8 cellular contexts compared by ENCODE assay signal in genomic region chr20:36050436-36051317, GRCh38.
DNase-seq lines count a peak whose midpoint lies in the region; ATAC-seq and TF ChIP-seq lines count a peak whose summit lies in the region.

No MANE protein-coding gene starts in this region.

- H3K4me1 Mint-ChIP-seq in activated B cell treated with CpG ODN at 0.5 μM for 24 hours: peaks cover 54% of the 10 kb centered on the region

- peak overlapping the region; percentile 91 for H3K27ac Mint-ChIP-seq in activated B cell treated with CpG ODN at 0.5 μM for 24 hours

- peaks cover 0 to 15% (median 0%) of the 10 kb centered on the region in 6 donors for H3K36me3 ChIP-seq in spleen

- H3K4me3 ChIP-seq in cardiac fibroblast (replicated peaks in 1 of 2; ENCODE audit: low read depth in 2 of 2, low read length in 2 of 2) (peak overlapping the region; percentile 79 to 80), spleen (peak overlapping the region; percentile 62 to 90 (median 81))

- TF ChIP-seq CTCF in activated B cell treated with CpG ODN at 0.5 μM for 24 hours (IDR thresholded peaks at IDR 0.05) (no peak), cardiac fibroblast (IDR thresholded peaks at IDR 0.05; ENCODE audit: low read depth, low read length) (no peak), spleen (IDR thresholded peaks at IDR 0.05 in 8 of 11, conservative IDR thresholded peaks at IDR 0.05 in 3 of 11) (no peak)

- WGBS in spleen, 5 donors: 0 to 1% (median 0%) methylated on average over 41 to 75 of the region's 75 CpGs

- POLR2A ChIA-PET in activated B cell treated with CpG ODN at 0.5 μM for 24 hours (lab: Charles Lee): interaction anchor here (0.6 to 2.1 kb wide), 8 partner anchors 14 to 1332 kb away, joined by 3 to 6 read pairs (median 3); partner anchors contain the start of gene SCAND1

- H3K27ac ChIP-seq in spleen: peak overlapping the region; percentile 97 to 99 (median 98)

- H3K27me3 Mint-ChIP-seq in activated B cell treated with CpG ODN at 0.5 μM for 24 hours: no peaks in the 10 kb centered on the region

- intact Hi-C loops in activated B cell treated with CpG ODN at 0.5 μM for 24 hours (cut with micrococcal nuclease): loop anchor here (1.0 to 5.0 kb wide), 4 partner anchors 14 to 96 kb away; partner anchors contain the start of gene SCAND1
- intact Hi-C loops in spleen (cut with DNase I; ENCODE audit: low total_unique reads): no loop called here

- peak overlapping the region; percentile 86 for H3K4me3 Mint-ChIP-seq in activated B cell treated with CpG ODN at 0.5 μM for 24 hours

- H3K36me3 Mint-ChIP-seq in activated B cell treated with CpG ODN at 0.5 μM for 24 hours (ENCODE audit: low read depth): peaks cover 30% of the 10 kb centered on the region

- peak; percentile 90 to 97 (median 90) for TF ChIP-seq POLR2A in spleen (IDR thresholded peaks at IDR 0.05)

- in situ Hi-C loops in ACHN (cut with HindIII; ENCODE audit: low pct_ligation_motif_present, low pct_unique_long_range_greater_than_20kb, low sequenced_read_pairs): no loop called here

- peaks cover 11 to 45% (median 40%) of the 10 kb centered on the region in 6 donors for H3K4me1 ChIP-seq in spleen

- CTCF ChIA-PET in activated B cell treated with CpG ODN at 0.5 μM for 24 hours (lab: Charles Lee): interaction anchor here (0.7 kb wide), 1 partner anchor 56 kb away, joined by 3 read pairs; no protein-coding TSS in a partner anchor

- ATAC-seq in GM18873 (IDR thresholded peaks at IDR 0.05; ENCODE audit: low FRiP score, unreplicated experiment) (peak; percentile 77), HG03159 (IDR thresholded peaks at IDR 0.05; ENCODE audit: unreplicated experiment) (peak; percentile 93), activated B cell treated with CpG ODN at 0.5 μM for 24 hours (ENCODE audit: low read depth) (peak; percentile 94)

- no peaks in the 10 kb centered on the region for H3K9me3 Mint-ChIP-seq in activated B cell treated with CpG ODN at 0.5 μM for 24 hours

- H3K9me3 ChIP-seq in spleen: no peaks in the 10 kb centered on the region

- no peaks in the 10 kb centered on the region for H3K27me3 ChIP-seq in spleen (replicated peaks in 1 of 7)

- DNase-seq in ACHN: peak; percentile 82
- DNase-seq in NCI-H2227 (lab: John Stamatoyannopoulos, UW; ENCODE audit: unreplicated experiment): peak; percentile 94
- peak; percentile 80 for DNase-seq in activated B cell treated with CpG ODN at 0.5 μM for 24 hours
- peak; percentile 86 to 90 for DNase-seq in cardiac fibroblast (ENCODE audit: low read depth in 2 of 2)
- DNase-seq in iris pigment epithelial cell (ENCODE audit: low read depth): peak; percentile 90
- peak; percentile 98 for DNase-seq in spleen

Comparison
In these comparisons a context has a peak if more than half of its experiments do, and no peak if none do; other contexts are left out.
1. Peak in every context shown above with its lines: DNase-seq, ATAC-seq, H3K4me3 ChIP-seq and H3K27ac ChIP-seq.